ENCODE assay signal across 2 cellular contexts in the genomic region with DNA sequence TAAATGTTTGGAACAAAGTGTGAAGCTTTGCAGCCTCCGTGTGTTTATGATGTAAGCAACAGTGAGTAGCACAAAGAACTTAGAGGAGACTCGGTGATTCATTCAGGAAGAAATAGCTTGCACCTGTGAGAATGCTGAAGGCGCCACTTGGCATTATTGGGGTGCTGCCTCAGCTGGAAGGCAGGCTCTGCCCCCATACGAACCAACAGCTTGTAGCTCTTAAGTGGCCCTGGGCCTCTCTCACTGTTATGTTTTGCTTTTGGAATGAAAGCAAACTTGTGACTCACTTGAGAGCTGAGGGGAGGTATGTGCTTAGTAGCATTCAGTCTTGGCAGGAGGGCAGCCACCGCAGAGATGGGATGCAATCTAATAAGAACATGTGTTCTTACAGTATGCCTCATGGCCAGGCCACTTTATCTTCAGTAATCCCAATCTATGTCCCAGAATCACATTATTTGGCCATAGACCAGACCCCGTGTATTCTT.
TF ChIP-seq lines count a peak whose summit lies in the region.

No MANE protein-coding gene starts in this region.

TF ChIP-seq in A549, 52 proteins besides CTCF, POLR2A, EP300 and RAD21 (continued from another document):
- TF ChIP-seq, protein P1, sequence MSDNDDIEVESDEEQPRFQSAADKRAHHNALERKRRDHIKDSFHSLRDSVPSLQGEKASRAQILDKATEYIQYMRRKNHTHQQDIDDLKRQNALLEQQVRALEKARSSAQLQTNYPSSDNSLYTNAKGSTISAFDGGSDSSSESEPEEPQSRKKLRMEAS (IDR thresholded peaks at IDR 0.05) = no peak; the same call in 1 of the 2 replicates
- TF ChIP-seq RNF2 (IDR thresholded peaks at IDR 0.05; ENCODE audit: borderline replicate concordance, low read depth) (no peak), RCOR1 (IDR thresholded peaks at IDR 0.05; ENCODE audit: low read depth, low read length) (no peak), JUNB (IDR thresholded peaks at IDR 0.05) (peak; percentile 57), SREBF2 (IDR thresholded peaks at IDR 0.05) (no peak), HOXA7 (CRISPR knock-in tag; IDR thresholded peaks at IDR 0.05) (no peak), GATA3 (IDR thresholded peaks at IDR 0.05; ENCODE audit: borderline replicate concordance) (no peak; the same call in 1 of the 2 replicates), EHMT2 (IDR thresholded peaks at IDR 0.05; ENCODE audit: low read depth) (no peak), FOSL2 (IDR thresholded peaks at IDR 0.05) (peak; percentile 43), FOSL2 (CRISPR knock-in tag; IDR thresholded peaks at IDR 0.05) (peak; percentile 57; the same call in 1 of the 2 replicates), EHF (CRISPR knock-in tag; IDR thresholded peaks at IDR 0.05) (no peak)
- TF ChIP-seq, protein P2, sequence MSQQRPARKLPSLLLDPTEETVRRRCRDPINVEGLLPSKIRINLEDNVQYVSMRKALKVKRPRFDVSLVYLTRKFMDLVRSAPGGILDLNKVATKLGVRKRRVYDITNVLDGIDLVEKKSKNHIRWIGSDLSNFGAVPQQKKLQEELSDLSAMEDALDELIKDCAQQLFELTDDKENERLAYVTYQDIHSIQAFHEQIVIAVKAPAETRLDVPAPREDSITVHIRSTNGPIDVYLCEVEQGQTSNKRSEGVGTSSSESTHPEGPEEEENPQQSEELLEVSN (IDR thresholded peaks at IDR 0.05; ENCODE audit: borderline replicate concordance, low read depth) = no peak
- TF ChIP-seq, protein P3, sequence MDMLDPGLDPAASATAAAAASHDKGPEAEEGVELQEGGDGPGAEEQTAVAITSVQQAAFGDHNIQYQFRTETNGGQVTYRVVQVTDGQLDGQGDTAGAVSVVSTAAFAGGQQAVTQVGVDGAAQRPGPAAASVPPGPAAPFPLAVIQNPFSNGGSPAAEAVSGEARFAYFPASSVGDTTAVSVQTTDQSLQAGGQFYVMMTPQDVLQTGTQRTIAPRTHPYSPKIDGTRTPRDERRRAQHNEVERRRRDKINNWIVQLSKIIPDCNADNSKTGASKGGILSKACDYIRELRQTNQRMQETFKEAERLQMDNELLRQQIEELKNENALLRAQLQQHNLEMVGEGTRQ (IDR thresholded peaks at IDR 0.05) = no peak

TF ChIP-seq in H1, 55 proteins besides CTCF, POLR2A, EP300 and RAD21 (continued from another document):
- TF ChIP-seq CREB1 (IDR thresholded peaks at IDR 0.05) = no peak
- TF ChIP-seq TAF1 (IDR thresholded peaks at IDR 0.05; ENCODE audit: low read depth, low read length) = no peak
- TF ChIP-seq POU5F1 (IDR thresholded peaks at IDR 0.05; ENCODE audit: low read depth, low read length) = no peak
- TF ChIP-seq NANOG (IDR thresholded peaks at IDR 0.05; ENCODE audit: insufficient read depth, low read depth, low read length, poor library complexity, severe bottlenecking) = no peak
- TF ChIP-seq YY1 (IDR thresholded peaks at IDR 0.05; ENCODE audit: low read depth, low read length) = no peak
- TF ChIP-seq, protein P3 (IDR thresholded peaks at IDR 0.05; ENCODE audit: low read length) = no peak
TF ChIP-seq in H1: peak in this region for 0.
